Comparison of ENCODE assay signal across 8 cellular contexts in genomic region chr7:100799037-100799896, GRCh38. TPM values are rescaled to one million over a fixed set of nuclear protein-coding genes. Genes with fewer than 3 reads are reported as not detected.
DNase-seq lines count a peak whose midpoint lies in the region; ATAC-seq, FAIRE-seq and TF ChIP-seq lines count a peak whose summit lies in the region.

No MANE protein-coding gene starts in this region.

- H3K4me1 ChIP-seq in HAP-1, result no peaks in the 10 kb centered on the region

- peaks cover 6% of the 10 kb centered on the region for H3K4me1 Mint-ChIP-seq in activated T-helper 2 cell treated with anti-CD3 and anti-CD28 coated beads, Interferon-gamma antibody, Interleukin-2, Interleukin-4, amounts not matched to agents 10 μg/mL and 5 μg/mL and 100 μg/mL, durations not matched to agents 14 hours and 24 hours and 36 hours (ENCODE audit: low read depth)

- H3K27me3 ChIP-seq in HAP-1 (ENCODE audit: low read depth), result 0 out of 2 replicates have a peak, but pooled peaks cover 3% of the 10 kb centered on the region

- peaks cover 14% of the 10 kb centered on the region for H3K36me3 ChIP-seq in HAP-1 (replicated peaks)

- H3K4me3 Mint-ChIP-seq in activated T-helper 2 cell treated with anti-CD3 and anti-CD28 coated beads, Interferon-gamma antibody, Interleukin-2, Interleukin-4, amounts not matched to agents 10 μg/mL and 5 μg/mL and 100 μg/mL, durations not matched to agents 14 hours and 24 hours and 36 hours (ENCODE audit: low read depth), result no peak overlapping the region

- in situ Hi-C loops in HAP-1 (cut with MboI; ENCODE audit: low sequenced_read_pairs), result no loop called here

- no peak overlapping the region for H3K4me3 ChIP-seq in HAP-1
- H3K4me3 ChIP-seq in retinal pigment epithelial cell (ENCODE audit: low read length), result no peak overlapping the region

- no peaks in the 10 kb centered on the region for H3K36me3 Mint-ChIP-seq in activated T-helper 2 cell treated with anti-CD3 and anti-CD28 coated beads, Interferon-gamma antibody, Interleukin-2, Interleukin-4, amounts not matched to agents 10 μg/mL and 5 μg/mL and 100 μg/mL, durations not matched to agents 14 hours and 24 hours and 36 hours (ENCODE audit: low read depth)

- H3K27me3 Mint-ChIP-seq in activated T-helper 2 cell treated with anti-CD3 and anti-CD28 coated beads, Interferon-gamma antibody, Interleukin-2, Interleukin-4, amounts not matched to agents 10 μg/mL and 5 μg/mL and 100 μg/mL, durations not matched to agents 14 hours and 24 hours and 36 hours (ENCODE audit: low read depth), result peaks cover 3% of the 10 kb centered on the region

- FAIRE-seq in RCC 7860 (lab: Jason Lieb, UNC), result no peak

- TF ChIP-seq CTCF in retinal pigment epithelial cell (conservative IDR thresholded peaks at IDR 0.05; ENCODE audit: low read depth, low read length), result peak; percentile 75

- no peak overlapping the region for H3K27ac Mint-ChIP-seq in activated T-helper 2 cell treated with anti-CD3 and anti-CD28 coated beads, Interferon-gamma antibody, Interleukin-2, Interleukin-4, amounts not matched to agents 10 μg/mL and 5 μg/mL and 100 μg/mL, durations not matched to agents 14 hours and 24 hours and 36 hours

- no peaks in the 10 kb centered on the region for H3K9me3 Mint-ChIP-seq in activated T-helper 2 cell treated with anti-CD3 and anti-CD28 coated beads, Interferon-gamma antibody, Interleukin-2, Interleukin-4, amounts not matched to agents 10 μg/mL and 5 μg/mL and 100 μg/mL, durations not matched to agents 14 hours and 24 hours and 36 hours

- H3K9me3 ChIP-seq in HAP-1, result no peaks in the 10 kb centered on the region

- intact Hi-C loops in activated T-helper 2 cell treated with anti-CD3 and anti-CD28 coated beads, Interferon-gamma antibody, Interleukin-2, Interleukin-4, amounts not matched to agents 10 μg/mL and 5 μg/mL and 100 μg/mL, durations not matched to agents 14 hours and 24 hours and 36 hours (cut with micrococcal nuclease), result loop anchor here (1.0 kb wide), 1 partner anchor 53 kb away; the partner anchor contains the start of gene SLC12A9
- intact Hi-C loops in head of caudate nucleus (cut with DNase I), result no loop called here

- ATAC-seq in HG03108 (IDR thresholded peaks at IDR 0.05; ENCODE audit: unreplicated experiment), result no peak
- ATAC-seq in GM18502 (IDR thresholded peaks at IDR 0.05; ENCODE audit: poor library complexity, unreplicated experiment), result no peak

- DNase-seq in CD1c-positive myeloid dendritic cell (ENCODE audit: extremely low spot score) (peak; percentile 76), HAP-1 (ENCODE audit: low spot score in 2 of 2) (peak; percentile 24 to 83), RCC 7860 (ENCODE audit: low spot score) (peak; percentile 29), head of caudate nucleus (peak in 41 of 42 donors; percentile 5 to 78 (median 35)), retinal pigment epithelial cell (ENCODE audit: low read depth) (no peak)
- DNase-seq in activated T-helper 2 cell treated with anti-CD3 and anti-CD28 coated beads, Interferon-gamma antibody, Interleukin-2, Interleukin-4, amounts not matched to agents 10 μg/mL and 5 μg/mL and 100 μg/mL, durations not matched to agents 14 hours and 24 hours and 36 hours (ENCODE audit: low spot score), result peak; percentile 38

RNA-seq across cellular contexts. Expression of gene EPHB4, which starts 28.1 kb away (rescaled TPM):
- total RNA-seq in activated T-helper 2 cell treated with anti-CD3 and anti-CD28 coated beads, Interferon-gamma antibody, Interleukin-2, Interleukin-4, amounts not matched to agents 10 μg/mL and 5 μg/mL and 100 μg/mL, durations not matched to agents 14 hours and 24 hours and 36 hours, result 2.1 and 2.4 TPM in 2 replicates

RNA-seq across cellular contexts. Expression of gene SLC12A9, which starts 53.2 kb away (rescaled TPM):
- 27.3 and 31.6 TPM in 2 replicates for total RNA-seq in activated T-helper 2 cell treated with anti-CD3 and anti-CD28 coated beads, Interferon-gamma antibody, Interleukin-2, Interleukin-4, amounts not matched to agents 10 μg/mL and 5 μg/mL and 100 μg/mL, durations not matched to agents 14 hours and 24 hours and 36 hours
